In genomic region chr3:103991461-103992115, GRCh38 we compare ENCODE assay signal across 3 cellular contexts.
TF ChIP-seq lines count a peak whose summit lies in the region.

No MANE protein-coding gene starts in this region.

TF ChIP-seq in SK-N-SH, 30 proteins besides CTCF, POLR2A, EP300 and RAD21:
- TF ChIP-seq REST (IDR thresholded peaks at IDR 0.05; ENCODE audit: low read depth, low read length) = no peak
- no peak for TF ChIP-seq MEF2A (IDR thresholded peaks at IDR 0.05; ENCODE audit: borderline replicate concordance, low read depth)
- TF ChIP-seq SMC3 (IDR thresholded peaks at IDR 0.05; ENCODE audit: low read depth, low read length) = peak; percentile 29; the same call in 1 of the 2 replicates
- TF ChIP-seq FOSL2 (IDR thresholded peaks at IDR 0.05; ENCODE audit: borderline replicate concordance, low read depth) = no peak
- TF ChIP-seq ELF1 (IDR thresholded peaks at IDR 0.05) = no peak
- no peak for TF ChIP-seq ZBTB33 (IDR thresholded peaks at IDR 0.05; ENCODE audit: borderline replicate concordance, low read depth)
- no peak for TF ChIP-seq JUND (IDR thresholded peaks at IDR 0.05)

TF ChIP-seq in SK-N-SH treated with all-trans-retinoic acid at 6 μM for 48 hours, 23 proteins besides CTCF, POLR2A, EP300 and RAD21:
- TF ChIP-seq TSHZ2 (CRISPR knock-in tag; IDR thresholded peaks at IDR 0.05) = no peak
- TF ChIP-seq ZNF70 (CRISPR knock-in tag; IDR thresholded peaks at IDR 0.05) = no peak
- TF ChIP-seq TOX (CRISPR knock-in tag; IDR thresholded peaks at IDR 0.05; ENCODE audit: borderline replicate concordance) = no peak
- TF ChIP-seq GLIS3 (CRISPR knock-in tag; IDR thresholded peaks at IDR 0.05) = no peak
- TF ChIP-seq ARNTL (CRISPR knock-in tag; IDR thresholded peaks at IDR 0.05; ENCODE audit: borderline replicate concordance, low read depth) = no peak

TF ChIP-seq in H1, 55 proteins besides CTCF, POLR2A, EP300 and RAD21:
- no peak for TF ChIP-seq ATF3 (IDR thresholded peaks at IDR 0.05; ENCODE audit: insufficient read depth, low read depth, low read length)
- no peak for TF ChIP-seq KDM5A (IDR thresholded peaks at IDR 0.05; ENCODE audit: low read length)
- TF ChIP-seq GABPA (IDR thresholded peaks at IDR 0.05; ENCODE audit: borderline replicate concordance, insufficient read depth, low read length) = no peak
- TF ChIP-seq RBBP5 (IDR thresholded peaks at IDR 0.05; ENCODE audit: borderline replicate concordance, low read depth, low read length) = no peak
- TF ChIP-seq KDM1A (IDR thresholded peaks at IDR 0.05; ENCODE audit: borderline replicate concordance, low read length) = no peak
- no peak for TF ChIP-seq BRCA1 (IDR thresholded peaks at IDR 0.05; ENCODE audit: low read depth, low read length)
